ENCODE assay signal across 1 cellular context in the genomic region with DNA sequence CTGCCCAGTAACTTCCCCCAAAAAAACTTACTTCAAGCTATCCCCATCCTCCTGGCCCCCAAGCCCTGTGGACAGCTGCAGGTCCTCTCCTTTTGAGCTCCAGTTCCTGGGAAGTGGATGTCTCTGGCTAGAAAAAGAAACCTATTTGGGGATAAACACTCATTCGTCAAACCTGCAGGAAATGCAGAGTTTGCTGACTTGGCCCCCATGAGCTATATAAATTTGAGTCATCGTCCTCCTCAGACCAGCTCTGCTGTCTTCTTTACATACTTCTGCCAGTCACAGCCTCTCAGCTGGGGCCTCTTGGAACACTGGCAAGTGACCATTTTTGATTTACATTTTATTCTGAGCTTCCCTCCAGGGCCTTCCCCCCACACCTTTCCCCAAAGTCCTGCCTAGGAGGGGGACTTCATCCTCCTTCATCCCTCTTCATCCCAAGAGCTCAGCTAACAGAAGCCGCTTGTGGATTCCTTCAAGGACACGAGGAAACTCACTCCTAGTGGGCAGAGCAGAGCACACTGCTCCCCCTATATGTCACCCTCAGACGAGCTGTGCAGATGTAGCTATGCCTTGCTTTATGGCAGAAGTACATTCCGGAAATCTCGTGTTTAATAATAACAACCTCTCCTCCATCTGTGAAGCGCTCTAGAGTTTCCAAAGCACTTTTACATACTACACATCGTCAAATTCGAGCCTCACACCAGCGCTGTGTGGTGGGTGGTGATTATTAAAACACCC.
TF ChIP-seq lines count a peak whose summit lies in the region.

No MANE protein-coding gene starts in this region.

TF ChIP-seq in SK-N-SH, 30 proteins besides CTCF, POLR2A, EP300 and RAD21 (continued from another document):
- TF ChIP-seq, protein P1, sequence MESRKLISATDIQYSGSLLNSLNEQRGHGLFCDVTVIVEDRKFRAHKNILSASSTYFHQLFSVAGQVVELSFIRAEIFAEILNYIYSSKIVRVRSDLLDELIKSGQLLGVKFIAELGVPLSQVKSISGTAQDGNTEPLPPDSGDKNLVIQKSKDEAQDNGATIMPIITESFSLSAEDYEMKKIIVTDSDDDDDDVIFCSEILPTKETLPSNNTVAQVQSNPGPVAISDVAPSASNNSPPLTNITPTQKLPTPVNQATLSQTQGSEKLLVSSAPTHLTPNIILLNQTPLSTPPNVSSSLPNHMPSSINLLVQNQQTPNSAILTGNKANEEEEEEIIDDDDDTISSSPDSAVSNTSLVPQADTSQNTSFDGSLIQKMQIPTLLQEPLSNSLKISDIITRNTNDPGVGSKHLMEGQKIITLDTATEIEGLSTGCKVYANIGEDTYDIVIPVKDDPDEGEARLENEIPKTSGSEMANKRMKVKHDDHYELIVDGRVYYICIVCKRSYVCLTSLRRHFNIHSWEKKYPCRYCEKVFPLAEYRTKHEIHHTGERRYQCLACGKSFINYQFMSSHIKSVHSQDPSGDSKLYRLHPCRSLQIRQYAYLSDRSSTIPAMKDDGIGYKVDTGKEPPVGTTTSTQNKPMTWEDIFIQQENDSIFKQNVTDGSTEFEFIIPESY (IDR thresholded peaks at IDR 0.05; ENCODE audit: borderline replicate concordance, low read depth), result no peak
- TF ChIP-seq, protein P2, sequence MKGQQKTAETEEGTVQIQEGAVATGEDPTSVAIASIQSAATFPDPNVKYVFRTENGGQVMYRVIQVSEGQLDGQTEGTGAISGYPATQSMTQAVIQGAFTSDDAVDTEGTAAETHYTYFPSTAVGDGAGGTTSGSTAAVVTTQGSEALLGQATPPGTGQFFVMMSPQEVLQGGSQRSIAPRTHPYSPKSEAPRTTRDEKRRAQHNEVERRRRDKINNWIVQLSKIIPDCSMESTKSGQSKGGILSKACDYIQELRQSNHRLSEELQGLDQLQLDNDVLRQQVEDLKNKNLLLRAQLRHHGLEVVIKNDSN (IDR thresholded peaks at IDR 0.05; ENCODE audit: borderline replicate concordance, low read depth), result no peak
- TF ChIP-seq CHD2 (IDR thresholded peaks at IDR 0.05; ENCODE audit: low read length, partially characterized antibody) (no peak), NFIC (IDR thresholded peaks at IDR 0.05; ENCODE audit: borderline replicate concordance) (no peak), FOXM1 (IDR thresholded peaks at IDR 0.05; ENCODE audit: low read depth) (no peak), PBX3 (IDR thresholded peaks at IDR 0.05) (no peak), JUND (IDR thresholded peaks at IDR 0.05) (no peak), FOXJ3 (CRISPR knock-in tag; IDR thresholded peaks at IDR 0.05) (no peak)
